8 cellular contexts compared by ENCODE assay signal in the genomic region with DNA sequence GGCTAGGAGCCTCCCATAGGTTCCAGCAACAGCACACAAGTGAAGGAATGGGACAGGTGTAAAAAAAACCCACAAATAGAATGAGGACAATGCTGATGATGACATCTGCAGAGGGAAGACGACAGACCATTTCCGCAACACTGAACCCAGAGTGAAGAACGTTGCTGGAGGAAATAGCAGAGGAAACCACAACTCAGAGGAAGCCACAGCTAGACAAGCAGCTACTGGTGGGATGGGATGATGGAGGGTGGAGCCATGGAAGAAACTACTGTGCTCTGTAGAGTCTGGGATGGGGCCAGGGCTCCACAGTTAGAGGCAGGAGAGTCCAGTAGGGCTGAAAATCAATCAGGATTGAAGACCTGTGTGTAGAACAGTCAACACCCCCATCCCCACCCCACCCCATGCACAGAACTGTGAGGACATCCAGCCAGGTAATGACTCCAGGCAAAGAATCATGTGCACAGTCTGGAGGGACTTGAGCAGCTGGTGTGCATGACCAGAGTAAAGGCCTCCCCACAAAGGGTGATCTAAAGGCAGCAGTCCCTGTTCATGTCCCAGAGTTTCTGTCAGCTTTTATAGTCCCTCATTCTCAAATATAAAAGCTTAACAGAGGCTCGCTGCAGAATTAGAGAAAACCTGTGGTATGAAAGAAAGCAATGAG.
DNase-seq lines count a peak whose midpoint lies in the region; ATAC-seq and FAIRE-seq lines count a peak whose summit lies in the region.

No MANE protein-coding gene starts in this region.

- H3K36me3 Mint-ChIP-seq in activated naive CD4-positive, alpha-beta T cell treated with anti-CD3 and anti-CD28 coated beads for 36 hours (ENCODE audit: low read depth), result no peaks in the 10 kb centered on the region

- H3K4me3 Mint-ChIP-seq in activated naive CD4-positive, alpha-beta T cell treated with anti-CD3 and anti-CD28 coated beads for 36 hours, result no peak overlapping the region

- peak overlapping the region; percentile 37 for H3K27ac Mint-ChIP-seq in activated naive CD4-positive, alpha-beta T cell treated with anti-CD3 and anti-CD28 coated beads for 36 hours

- intact Hi-C loops in activated naive CD4-positive, alpha-beta T cell treated with anti-CD3 and anti-CD28 coated beads for 36 hours (cut with micrococcal nuclease), result loop anchor here (1.0 to 2.0 kb wide), 3 partner anchors 11 to 988 kb away; partner anchors contain the start of gene CKS2

- no peaks in the 10 kb centered on the region for H3K4me1 ChIP-seq in small intestine (ENCODE audit: control insufficient read depth in 2 of 2, insufficient read depth in 1 of 2, low read depth in 1 of 2, low read length in 1 of 2)

- peak overlapping the region in 1 of 2 donors; percentile 24 for H3K27ac ChIP-seq in small intestine (ENCODE audit: low read depth in 1 of 2, low read length in 1 of 2)

- H3K36me3 ChIP-seq in small intestine (ENCODE audit: control insufficient read depth in 2 of 2, insufficient read depth in 2 of 2, low read length in 2 of 2), result no peaks in the 10 kb centered on the region

- H3K27me3 ChIP-seq in small intestine (ENCODE audit: control insufficient read depth in 2 of 2, insufficient read depth in 2 of 2, low read length in 2 of 2), result no peaks in the 10 kb centered on the region

- no peaks in the 10 kb centered on the region for H3K9me3 Mint-ChIP-seq in activated naive CD4-positive, alpha-beta T cell treated with anti-CD3 and anti-CD28 coated beads for 36 hours

- no peak for ATAC-seq in GM18861 (IDR thresholded peaks at IDR 0.05; ENCODE audit: unreplicated experiment)

- no peaks in the 10 kb centered on the region for H3K9me3 ChIP-seq in small intestine (ENCODE audit: control insufficient read depth, low read depth)

- H3K4me3 ChIP-seq in small intestine (ENCODE audit: low read depth in 1 of 2, low read length in 2 of 2), result no peak overlapping the region

- DNase-seq in GM19239 (ENCODE audit: insufficient read length, low spot score) (peak; percentile 19), SIG-M5 treated with dmso at 0.1 percent for 504 hours (lab: John Stamatoyannopoulos, UW; ENCODE audit: unreplicated experiment) (peak; percentile 73), small intestine (peak; percentile 65), hypothalamus (lab: John Stamatoyannopoulos, UW) (no peak), epidermal melanocyte (ENCODE audit: insufficient read length, low spot score) (no peak), NCI-H146 treated with DMSO at 0.1 percent for 48 hours (lab: John Stamatoyannopoulos, UW; ENCODE audit: unreplicated experiment) (no peak)
- DNase-seq in activated naive CD4-positive, alpha-beta T cell treated with anti-CD3 and anti-CD28 coated beads for 36 hours, result peak; percentile 78

- H3K27me3 Mint-ChIP-seq in activated naive CD4-positive, alpha-beta T cell treated with anti-CD3 and anti-CD28 coated beads for 36 hours (ENCODE audit: low read depth), result no peaks in the 10 kb centered on the region

- H3K4me1 Mint-ChIP-seq in activated naive CD4-positive, alpha-beta T cell treated with anti-CD3 and anti-CD28 coated beads for 36 hours (ENCODE audit: low read depth), result peaks cover 30% of the 10 kb centered on the region

- no peak for FAIRE-seq in GM19239 (lab: Jason Lieb, UNC)
- FAIRE-seq in small intestine (lab: Jason Lieb, UNC), result no peak

- CTCF ChIA-PET in activated naive CD4-positive, alpha-beta T cell treated with anti-CD3 and anti-CD28 coated beads for 36 hours (lab: Charles Lee), result interaction anchor here (2.4 kb wide), 1 partner anchor 10 kb away, joined by 5 read pairs; no protein-coding TSS in a partner anchor

- WGBS in small intestine, 3 donors, result 53 to 77% (median 71%) methylated on average over 4 of the region's 4 CpGs

Comparison
In these comparisons a context has a peak if more than half of its experiments do, and no peak if none do; other contexts are left out.
1. DNase-seq: peak in GM19239 (single experiment), SIG-M5 treated with dmso at 0.1 percent for 504 hours (single experiment), activated naive CD4-positive, alpha-beta T cell treated with anti-CD3 and anti-CD28 coated beads for 36 hours (single experiment) and small intestine (single experiment); none in hypothalamus (0 of 51), epidermal melanocyte (single experiment) and NCI-H146 treated with DMSO at 0.1 percent for 48 hours (single experiment).